8 cellular contexts compared by ENCODE assay signal in genomic region chr3:197891-198491, GRCh38. TPM values are rescaled to one million over a fixed set of nuclear protein-coding genes. Genes with fewer than 3 reads are reported as not detected.
DNase-seq lines count a peak whose midpoint lies in the region; ATAC-seq, FAIRE-seq and TF ChIP-seq lines count a peak whose summit lies in the region.

No MANE protein-coding gene starts in this region.

- peaks cover 0 to 12% (median 10%) of the 10 kb centered on the region in 10 experiments; a peak in 13 of 20 replicates for H3K4me1 ChIP-seq in BLaER1 treated with 17β-estradiol and CSF1 and Interleukin-3, amounts not matched to agents 10 nM and 100 nM

- peaks cover 0 to 26% (median 16%) of the 10 kb centered on the region in 11 experiments; a peak in 18 of 22 replicates for H3K9me3 ChIP-seq in BLaER1 treated with 17β-estradiol and CSF1 and Interleukin-3, amounts not matched to agents 10 nM and 100 nM (replicated peaks in 1 of 11)

- no peaks in the 10 kb centered on the region for H3K36me3 ChIP-seq in BLaER1 treated with 17β-estradiol and CSF1 and Interleukin-3, amounts not matched to agents 10 nM and 100 nM
- no peaks in the 10 kb centered on the region for H3K36me3 ChIP-seq in bronchial epithelial cell (ENCODE audit: control insufficient read depth, insufficient read depth, low read length)

- DNase-seq in bronchial epithelial cell (ENCODE audit: low read depth): no peak
- no peak for DNase-seq in NCI-H2171 treated with DMSO at 0.1 percent for 48 hours (lab: John Stamatoyannopoulos, UW)
- no peak for DNase-seq in HCEC 1CT
- no peak for DNase-seq in G401 (ENCODE audit: low spot score)

- H3K27me3 ChIP-seq in BLaER1 treated with 17β-estradiol and CSF1 and Interleukin-3, amounts not matched to agents 10 nM and 100 nM: peaks cover 46 to 66% (median 61%) of the 10 kb centered on the region in 11 experiments
- H3K27me3 ChIP-seq in bronchial epithelial cell (ENCODE audit: control insufficient read depth, insufficient read depth, low read length): peaks cover 19% of the 10 kb centered on the region

- H3K27ac ChIP-seq in BLaER1 treated with 17β-estradiol and CSF1 and Interleukin-3, amounts not matched to agents 10 nM and 100 nM: no peak overlapping the region

- peak; percentile 43 for ATAC-seq in HG02588 (IDR thresholded peaks at IDR 0.05; ENCODE audit: unreplicated experiment)
- no peak for ATAC-seq in GM19035 (IDR thresholded peaks at IDR 0.05; ENCODE audit: unreplicated experiment)

- peaks cover 0 to 4% (median 0%) of the 10 kb centered on the region in 11 experiments; a peak in 1 of 22 replicates for H4K20me1 ChIP-seq in BLaER1 treated with 17β-estradiol and CSF1 and Interleukin-3, amounts not matched to agents 10 nM and 100 nM

- in situ Hi-C loops in G401 (cut with HindIII; ENCODE audit: low sequenced_read_pairs): no loop called here

- peak overlapping the region; percentile 83 to 87 (median 84) for H3K4me3 Mint-ChIP-seq in nephron

- peaks cover 22% of the 10 kb centered on the region for H3K4me1 Mint-ChIP-seq in nephron

- no peak for FAIRE-seq in bronchial epithelial cell (lab: Jason Lieb, UNC)

- H3K27ac Mint-ChIP-seq in nephron: no peak overlapping the region

- TF ChIP-seq CTCF in bronchial epithelial cell (IDR thresholded peaks at IDR 0.05; ENCODE audit: insufficient read depth, low read length, severe bottlenecking): no peak
- TF ChIP-seq CTCF in nephron (IDR thresholded peaks at IDR 0.05; ENCODE audit: unreplicated experiment in 3 of 3): no peak

- H3K9me3 Mint-ChIP-seq in nephron: no peaks in the 10 kb centered on the region

- peaks cover 83% of the 10 kb centered on the region for H3K27me3 Mint-ChIP-seq in nephron (ENCODE audit: low read depth)

- no peak overlapping the region; a peak in 1 of 22 replicates for H3K9ac ChIP-seq in BLaER1 treated with 17β-estradiol and CSF1 and Interleukin-3, amounts not matched to agents 10 nM and 100 nM

- peak overlapping the region; percentile 50 to 70 (median 59) for H3K4me3 ChIP-seq in BLaER1 treated with 17β-estradiol and CSF1 and Interleukin-3, amounts not matched to agents 10 nM and 100 nM
- peak overlapping the region; percentile 18 for H3K4me3 ChIP-seq in bronchial epithelial cell (ENCODE audit: low read depth, low read length)

- peak overlapping the region; percentile 75 to 94 (median 88) for H3K4me2 ChIP-seq in BLaER1 treated with 17β-estradiol and CSF1 and Interleukin-3, amounts not matched to agents 10 nM and 100 nM

- H3K36me3 Mint-ChIP-seq in nephron (ENCODE audit: low read depth): no peaks in the 10 kb centered on the region

RNA-seq across cellular contexts. Expression of gene CHL1, which starts 1.4 kb away (rescaled TPM):
- 0.26 TPM in 2 replicates for total RNA-seq in bronchial epithelial cell
- 5.5 and 11.3 TPM in 2 replicates for total RNA-seq in G401 (2014; rRNA removed; shearing (Covaris generic))
